Comparison of ENCODE assay signal across 14 cellular contexts in genomic region chr7:120421151-120421651, GRCh38.
DNase-seq lines count a peak whose midpoint lies in the region; ATAC-seq and TF ChIP-seq lines count a peak whose summit lies in the region.
"Had no signal": no experiment of that assay in that cellular context is flagged by ENCODE, and none has a peak within 500 bp of the region (broad histone marks: within the 10 kb centered on the region; RNA-seq: fewer than 3 reads in every experiment).

No MANE protein-coding gene starts in this region.

- TF ChIP-seq CTCF in GM12864 (IDR thresholded peaks at IDR 0.05; ENCODE audit: low read depth, low read length, missing control alignments): no peak

- no peak overlapping the region for H3K4me3 Mint-ChIP-seq in effector memory CD8-positive, alpha-beta T cell

- ATAC-seq in GM19324 (IDR thresholded peaks at IDR 0.05; ENCODE audit: low FRiP score, unreplicated experiment) (peak; percentile 94), HG02623 (IDR thresholded peaks at IDR 0.05; ENCODE audit: unreplicated experiment) (peak; percentile 95), HG03354 (IDR thresholded peaks at IDR 0.05; ENCODE audit: poor library complexity, severe bottlenecking, unreplicated experiment) (peak; percentile 96)
- ATAC-seq in effector memory CD8-positive, alpha-beta T cell (replicated peaks): no peak

- no peak overlapping the region for H3K4me3 ChIP-seq in GM12864 (ENCODE audit: low read depth, low read length)
- H3K4me3 ChIP-seq: MG63, thoracic aorta had no signal

- peaks cover 7 to 9% of the 10 kb centered on the region in 2 donors for H3K9me3 Mint-ChIP-seq in effector memory CD8-positive, alpha-beta T cell

- H3K27me3 Mint-ChIP-seq in effector memory CD8-positive, alpha-beta T cell: no peaks in the 10 kb centered on the region

- H3K4me1 Mint-ChIP-seq in effector memory CD8-positive, alpha-beta T cell (ENCODE audit: low read depth in 2 of 2): no peaks in the 10 kb centered on the region

- no peak overlapping the region for H3K27ac Mint-ChIP-seq in effector memory CD8-positive, alpha-beta T cell

- no peaks in the 10 kb centered on the region for H3K36me3 Mint-ChIP-seq in effector memory CD8-positive, alpha-beta T cell (ENCODE audit: insufficient read depth)

- DNase-seq in GM12864 (ENCODE audit: low read depth): peak; percentile 89
- no peak for DNase-seq in ureter (ENCODE audit: low spot score)
- no peak for DNase-seq in SHP77 treated with DMSO at 0.1 percent for 48 hours (lab: John Stamatoyannopoulos, UW)
- no peak for DNase-seq in NCI-H69 (lab: John Stamatoyannopoulos, UW)
- no peak for DNase-seq in effector memory CD8-positive, alpha-beta T cell
- DNase-seq: activated naive CD4-positive, alpha-beta T cell treated with anti-CD3 and anti-CD28 coated beads, Interleukin-2, amount 50 U/mL, for 16 hours; cortex of kidney; DND-41; MG63; stimulated activated CD4-positive, alpha-beta T cell treated with anti-CD3 and anti-CD28 coated beads, Interleukin-2, amount 100 ng/mL, for 24 hours had no signal
